In the genomic region with DNA sequence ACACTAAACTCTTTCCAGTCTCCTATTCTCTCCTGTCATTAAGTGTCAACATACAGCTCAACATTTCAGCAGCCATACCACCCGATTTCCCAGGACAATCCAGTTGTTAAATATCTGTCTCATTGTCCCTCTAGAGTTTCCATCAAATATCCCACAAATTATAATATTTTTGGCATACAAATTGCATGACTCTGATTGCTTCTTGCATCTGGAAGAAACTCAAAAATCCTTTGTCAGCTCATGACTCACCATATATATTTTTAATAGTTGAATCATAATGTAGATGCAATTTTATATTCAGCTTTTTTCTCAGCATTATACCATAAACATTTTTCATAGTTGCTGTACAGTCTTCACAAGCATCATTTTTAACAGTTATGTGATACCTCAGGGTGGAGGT, we compare ENCODE assay signal across 1 cellular context.
TF ChIP-seq lines count a peak whose summit lies in the region.

No MANE protein-coding gene starts in this region.

TF ChIP-seq in IMR-90, 13 proteins besides CTCF, POLR2A, EP300 and RAD21:
- TF ChIP-seq BHLHE40 (IDR thresholded peaks at IDR 0.05; ENCODE audit: low read depth, low read length) (no peak), CEBPB (IDR thresholded peaks at IDR 0.05; ENCODE audit: low read depth, low read length) (no peak; the same call in 1 of the 2 replicates), FOS (IDR thresholded peaks at IDR 0.05; ENCODE audit: low read depth, low read length) (peak; percentile 63), MAFK (IDR thresholded peaks at IDR 0.05; ENCODE audit: low read depth, low read length) (0 out of 2 replicates have a peak, but pooled peaks have one; percentile 9), NFE2L2 (IDR thresholded peaks at IDR 0.05; ENCODE audit: low read depth, low read length) (no peak), MXI1 (IDR thresholded peaks at IDR 0.05; ENCODE audit: borderline replicate concordance, low read depth, low read length) (no peak), CHD1 (IDR thresholded peaks at IDR 0.05; ENCODE audit: low read depth, low read length) (no peak)
- TF ChIP-seq, protein P1, sequence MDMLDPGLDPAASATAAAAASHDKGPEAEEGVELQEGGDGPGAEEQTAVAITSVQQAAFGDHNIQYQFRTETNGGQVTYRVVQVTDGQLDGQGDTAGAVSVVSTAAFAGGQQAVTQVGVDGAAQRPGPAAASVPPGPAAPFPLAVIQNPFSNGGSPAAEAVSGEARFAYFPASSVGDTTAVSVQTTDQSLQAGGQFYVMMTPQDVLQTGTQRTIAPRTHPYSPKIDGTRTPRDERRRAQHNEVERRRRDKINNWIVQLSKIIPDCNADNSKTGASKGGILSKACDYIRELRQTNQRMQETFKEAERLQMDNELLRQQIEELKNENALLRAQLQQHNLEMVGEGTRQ (IDR thresholded peaks at IDR 0.05; ENCODE audit: low read depth, low read length) = no peak
